16 cellular contexts compared by ENCODE assay signal in genomic region chr3:193589616-193590015, GRCh38. TPM values are rescaled to one million over a fixed set of nuclear protein-coding genes. Genes with fewer than 3 reads are reported as not detected.
"Had no signal": no experiment of that assay in that cellular context is flagged by ENCODE, and none has a peak within 500 bp of the region (broad histone marks: within the 10 kb centered on the region; RNA-seq: fewer than 3 reads in every experiment).

No MANE protein-coding gene starts in this region.

- H3K27me3 Mint-ChIP-seq: naive thymus-derived CD8-positive, alpha-beta T cell; progenitor cell of endocrine pancreas had no signal

- H3K27ac ChIP-seq: neural progenitor cell, thyroid gland had no signal

- H3K4me1 Mint-ChIP-seq: endodermal cell had no signal

- DNase-seq: activated T-cell treated with anti-CD3 and anti-CD28 coated beads, Interleukin-2, amount 50 U/mL, for 1 hour; cortex of kidney; endodermal cell; naive thymus-derived CD8-positive, alpha-beta T cell; stimulated activated CD4-positive, alpha-beta T cell treated with anti-CD3 and anti-CD28 coated beads, Interleukin-4, amount 100 ng/mL, for 24 hours; stimulated activated naive CD4-positive, alpha-beta T cell treated with Interleukin-2 at 50 U/mL for 16 hours; thyroid gland had no signal

- H3K4me1 ChIP-seq: neural progenitor cell had no signal

- H3K36me3 ChIP-seq: neural progenitor cell, thyroid gland had no signal

- H2AFZ ChIP-seq: neural progenitor cell had no signal

- H3K9ac ChIP-seq: neural progenitor cell had no signal

- H3K9me3 ChIP-seq: thyroid gland had no signal

- H3K9me3 Mint-ChIP-seq: activated naive CD4-positive, alpha-beta T cell treated with anti-CD3 and anti-CD28 coated beads, Interleukin-2, amount 50 U/mL, for 72 hours; naive thymus-derived CD8-positive, alpha-beta T cell; neural progenitor cell; WTC11 had no signal

- H3K4me2 ChIP-seq: neural progenitor cell had no signal

- ATAC-seq: activated naive CD4-positive, alpha-beta T cell treated with anti-CD3 and anti-CD28 coated beads, Interleukin-2, amount 50 U/mL, for 72 hours; left lobe of liver; naive thymus-derived CD8-positive, alpha-beta T cell; WTC11 had no signal

- H3K27ac Mint-ChIP-seq: activated naive CD4-positive, alpha-beta T cell treated with anti-CD3 and anti-CD28 coated beads, Interleukin-2, amount 50 U/mL, for 72 hours; endodermal cell; mesothelial cell of epicardium; naive thymus-derived CD8-positive, alpha-beta T cell; neural progenitor cell; progenitor cell of endocrine pancreas; WTC11 had no signal

- H3K4me3 Mint-ChIP-seq: endodermal cell, mesothelial cell of epicardium, neural progenitor cell, WTC11 had no signal

- H3K36me3 Mint-ChIP-seq: mesothelial cell of epicardium, neural progenitor cell, WTC11 had no signal

- H3K27me3 ChIP-seq: neural progenitor cell, thyroid gland had no signal

- H3K4me3 ChIP-seq: lung, neural progenitor cell, thyroid gland had no signal

RNA-seq across cellular contexts. Expression of gene ATP13A4, which starts 34.9 kb away (rescaled TPM):
- total RNA-seq: epithelial cell of proximal tubule, glomerular endothelial cell had no signal
